Comparison of ENCODE assay signal across 8 cellular contexts in genomic region chr4:76197971-76198410, GRCh38. TPM values are rescaled to one million over a fixed set of nuclear protein-coding genes. Genes with fewer than 3 reads are reported as not detected.
A peak's percentile ranks its signal among the peaks of the same experiment; 100 is the strongest.
DNase-seq lines count a peak whose midpoint lies in the region; TF ChIP-seq lines count a peak whose summit lies in the region.

No MANE protein-coding gene starts in this region.

- no peak overlapping the region for H3K4me3 Mint-ChIP-seq in activated naive CD4-positive, alpha-beta T cell treated with anti-CD3 and anti-CD28 coated beads, Interleukin-2, amount 10 ng/mL, durations not matched to agents 7 days and 5 days
- H3K4me3 Mint-ChIP-seq in neural crest cell = peak overlapping the region; percentile 66

- in situ Hi-C loops in SK-MEL-5 (cut with HindIII; ENCODE audit: low pct_unique_long_range_greater_than_20kb, low sequenced_read_pairs) = no loop called here

- peak overlapping the region; percentile 50 for H3K27ac Mint-ChIP-seq in activated naive CD4-positive, alpha-beta T cell treated with anti-CD3 and anti-CD28 coated beads, Interleukin-2, amount 10 ng/mL, durations not matched to agents 7 days and 5 days
- peak overlapping the region; percentile 77 for H3K27ac Mint-ChIP-seq in neural crest cell (ENCODE audit: unreplicated experiment)

- peaks cover 20% of the 10 kb centered on the region for H3K36me3 ChIP-seq in MG63

- H3K36me3 Mint-ChIP-seq in activated naive CD4-positive, alpha-beta T cell treated with anti-CD3 and anti-CD28 coated beads, Interleukin-2, amount 10 ng/mL, durations not matched to agents 7 days and 5 days = peaks cover 21% of the 10 kb centered on the region
- peaks cover 5% of the 10 kb centered on the region for H3K36me3 Mint-ChIP-seq in neural crest cell (ENCODE audit: low read depth)

- no peaks in the 10 kb centered on the region for H3K9me3 ChIP-seq in MG63

- CTCF ChIA-PET in activated naive CD4-positive, alpha-beta T cell treated with anti-CD3 and anti-CD28 coated beads, Interleukin-2, amount 10 ng/mL, durations not matched to agents 7 days and 5 days (lab: Charles Lee) = interaction anchor here (1.1 to 3.1 kb wide), 3 partner anchors 10 to 180 kb away, joined by 3 to 11 read pairs (median 4); no protein-coding TSS in a partner anchor

- H3K27me3 Mint-ChIP-seq in activated naive CD4-positive, alpha-beta T cell treated with anti-CD3 and anti-CD28 coated beads, Interleukin-2, amount 10 ng/mL, durations not matched to agents 7 days and 5 days = no peaks in the 10 kb centered on the region
- H3K27me3 Mint-ChIP-seq in neural crest cell (ENCODE audit: low read depth) = no peaks in the 10 kb centered on the region

- H3K4me3 ChIP-seq in LNCaP clone FGC (ENCODE audit: low read depth, low read length) (peak overlapping the region; percentile 1; the same call in 1 of the 2 replicates), epithelial cell of esophagus (ENCODE audit: low read length) (no peak overlapping the region), MG63 (no peak overlapping the region)

- H3K27me3 ChIP-seq in MG63 = no peaks in the 10 kb centered on the region

- DNase-seq in activated naive CD4-positive, alpha-beta T cell treated with anti-CD3 and anti-CD28 coated beads, Interleukin-2, amount 10 ng/mL, durations not matched to agents 7 days and 5 days = no peak
- DNase-seq in activated naive CD4-positive, alpha-beta T cell (lab: John Stamatoyannopoulos, UW) = no peak
- DNase-seq in LNCaP clone FGC (ENCODE audit: low read depth) (peak; percentile 83), SK-MEL-5 (ENCODE audit: low read depth, low spot score) (peak; percentile 94), epithelial cell of esophagus (ENCODE audit: low read depth) (peak; percentile 46), neural crest cell (ENCODE audit: low read depth, low spot score) (peak; percentile 29), ureter (ENCODE audit: low spot score) (no peak), MG63 (no peak)

- no peaks in the 10 kb centered on the region for H3K9me3 Mint-ChIP-seq in activated naive CD4-positive, alpha-beta T cell treated with anti-CD3 and anti-CD28 coated beads, Interleukin-2, amount 10 ng/mL, durations not matched to agents 7 days and 5 days
- H3K9me3 Mint-ChIP-seq in neural crest cell = no peaks in the 10 kb centered on the region

- TF ChIP-seq CTCF in LNCaP clone FGC (IDR thresholded peaks at IDR 0.05; ENCODE audit: control insufficient read depth, extremely low read depth, insufficient read depth) = no peak
- no peak for TF ChIP-seq CTCF in epithelial cell of esophagus (IDR thresholded peaks at IDR 0.05; ENCODE audit: insufficient read depth, low read depth, low read length, missing control alignments)
- no peak for TF ChIP-seq CTCF in neural crest cell (conservative IDR thresholded peaks at IDR 0.05)

- peaks cover 32% of the 10 kb centered on the region for H3K4me1 Mint-ChIP-seq in activated naive CD4-positive, alpha-beta T cell treated with anti-CD3 and anti-CD28 coated beads, Interleukin-2, amount 10 ng/mL, durations not matched to agents 7 days and 5 days
- peaks cover 48% of the 10 kb centered on the region for H3K4me1 Mint-ChIP-seq in neural crest cell

RNA-seq across cellular contexts. Expression of gene SCARB2, which starts 15.6 kb away (rescaled TPM):
- total RNA-seq in SK-MEL-5 (2014; rRNA removed; shearing (Covaris generic)) = 225 and 226 TPM in 2 replicates
- polyA plus RNA-seq in SK-MEL-5 (2015; cell fraction: cytosol; rRNA removed) = 119 and 159 TPM in 2 replicates
- polyA plus RNA-seq in SK-MEL-5 (2015; cell fraction: nucleus; rRNA removed) = 36.6 and 57.0 TPM in 2 replicates
- total RNA-seq in neural crest cell (60.0 and 60.8 TPM in 2 replicates), ureter (228 TPM)
- total RNA-seq in MG63 (2014; rRNA removed; shearing (Covaris generic); ENCODE audit: low replicate concordance) = 37.9 and 44.7 TPM in 2 replicates

RNA-seq across cellular contexts. Expression of gene NUP54, which starts 49.8 kb away (rescaled TPM):
- total RNA-seq in SK-MEL-5 (2014; rRNA removed; shearing (Covaris generic)) = 32.0 and 36.2 TPM in 2 replicates
- polyA plus RNA-seq in SK-MEL-5 (2015; cell fraction: cytosol; rRNA removed) = 18.9 and 27.7 TPM in 2 replicates
- polyA plus RNA-seq in SK-MEL-5 (2015; cell fraction: nucleus; rRNA removed) = 39.4 and 74.8 TPM in 2 replicates
- 67.0 and 73.3 TPM in 2 replicates for total RNA-seq in neural crest cell
- total RNA-seq in ureter = 47.2 TPM
- 42.1 and 50.7 TPM in 2 replicates for total RNA-seq in MG63 (2014; rRNA removed; shearing (Covaris generic); ENCODE audit: low replicate concordance)

RNA-seq across cellular contexts. Expression of gene FAM47E, which starts 53.5 kb away (rescaled TPM):
- 0.16 and 1.4 TPM in 2 replicates for total RNA-seq in SK-MEL-5 (2014; rRNA removed; shearing (Covaris generic))
- polyA plus RNA-seq in SK-MEL-5 (2015; cell fraction: cytosol; rRNA removed) = 0.23 and 0.49 TPM in 2 replicates
- 1.1 and 7.4 TPM in 2 replicates for polyA plus RNA-seq in SK-MEL-5 (2015; cell fraction: nucleus; rRNA removed)
- total RNA-seq in neural crest cell = 1.4 and 1.6 TPM in 2 replicates
- total RNA-seq in ureter = 9.6 TPM
- 0.16 TPM in 1 of 2 replicates, not detected in the other for total RNA-seq in MG63 (2014; rRNA removed; shearing (Covaris generic); ENCODE audit: low replicate concordance)

Comparison
In these comparisons a context has a peak if more than half of its experiments do, and no peak if none do; other contexts are left out.
1. DNase-seq: peak in LNCaP clone FGC (single experiment), SK-MEL-5 (single experiment), epithelial cell of esophagus (single experiment) and neural crest cell (single experiment); none in activated naive CD4-positive, alpha-beta T cell treated with anti-CD3 and anti-CD28 coated beads, Interleukin-2, amount 10 ng/mL, durations not matched to agents 7 days and 5 days (single experiment), activated naive CD4-positive, alpha-beta T cell (0 of 4), ureter (single experiment) and MG63 (single experiment).